In genomic region chr21:39660191-39660590, GRCh38 we compare ENCODE assay signal across 8 cellular contexts. TPM values are rescaled to one million over a fixed set of nuclear protein-coding genes. Genes with fewer than 3 reads are reported as not detected.
DNase-seq lines count a peak whose midpoint lies in the region; ATAC-seq and TF ChIP-seq lines count a peak whose summit lies in the region.

No MANE protein-coding gene starts in this region.

- peak; percentile 60 for DNase-seq in Daoy (ENCODE audit: low read depth)
- DNase-seq in NCI-H2107 treated with DMSO at 0.1 percent for 48 hours (lab: John Stamatoyannopoulos, UW; ENCODE audit: unreplicated experiment) = peak; percentile 27
- DNase-seq in osteoblast (ENCODE audit: insufficient read length, low spot score, missing footprints) = no peak
- no peak for DNase-seq in midbrain (lab: John Stamatoyannopoulos, UW)
- no peak for DNase-seq in NCI-H1436 treated with DMSO at 0.1 percent for 48 hours (lab: John Stamatoyannopoulos, UW)
- DNase-seq in LoVo (ENCODE audit: low spot score) = no peak

- H3K4me1 ChIP-seq in endocrine pancreas (ENCODE audit: control insufficient read depth, insufficient read depth, low read length) = no peaks in the 10 kb centered on the region
- peaks cover 11% of the 10 kb centered on the region for H3K4me1 ChIP-seq in osteoblast (ENCODE audit: insufficient read depth, low read length)

- peak overlapping the region; percentile 82 for H2AFZ ChIP-seq in osteoblast (ENCODE audit: low read length)

- ATAC-seq in GM18907 (IDR thresholded peaks at IDR 0.05; ENCODE audit: unreplicated experiment) = no peak

- H3K36me3 ChIP-seq in endocrine pancreas (ENCODE audit: control insufficient read depth, insufficient read depth, low read length) (no peaks in the 10 kb centered on the region), osteoblast (ENCODE audit: insufficient read depth, low read length) (no peaks in the 10 kb centered on the region)

- TF ChIP-seq CTCF in osteoblast (IDR thresholded peaks at IDR 0.05; ENCODE audit: extremely low read depth, low read depth, low read length) = no peak

- no peak overlapping the region for H3K9ac ChIP-seq in endocrine pancreas (ENCODE audit: control insufficient read depth, insufficient read depth, low read length)

- H3K4me3 ChIP-seq in endocrine pancreas (ENCODE audit: control insufficient read depth, insufficient read depth, low read length) (peak overlapping the region; percentile 44), osteoblast (ENCODE audit: insufficient read depth, low read length) (peak overlapping the region; percentile 53)

- no peaks in the 10 kb centered on the region for H4K20me1 ChIP-seq in osteoblast (ENCODE audit: insufficient read depth, low read length)

- no peaks in the 10 kb centered on the region for H3K9me3 ChIP-seq in endocrine pancreas (ENCODE audit: control insufficient read depth, low read length)
- H3K9me3 ChIP-seq in osteoblast (ENCODE audit: low read depth, low read length) = no peaks in the 10 kb centered on the region

- no peaks in the 10 kb centered on the region for H3K27me3 ChIP-seq in endocrine pancreas (ENCODE audit: control insufficient read depth, insufficient read depth, low read length)
- H3K27me3 ChIP-seq in osteoblast (ENCODE audit: insufficient read depth, low read length) = no peaks in the 10 kb centered on the region

- peak overlapping the region; percentile 74 for H3K4me2 ChIP-seq in osteoblast (ENCODE audit: insufficient read depth, low read length)

- H3K79me2 ChIP-seq in osteoblast (ENCODE audit: insufficient read depth, low read length) = no peaks in the 10 kb centered on the region

- H3K27ac ChIP-seq in osteoblast (ENCODE audit: low read depth, low read length) = no peak overlapping the region

RNA-seq across cellular contexts. Expression of gene B3GALT5, which starts 47.5 kb away (rescaled TPM):
- total RNA-seq in Daoy (2014; rRNA removed; shearing (Covaris generic)) = 0.57 and 1.8 TPM in 2 replicates
- total RNA-seq in osteoblast = under 0.01 TPM in 2 replicates

Comparison
In these comparisons a context has a peak if more than half of its experiments do, and no peak if none do; other contexts are left out.
1. DNase-seq: peak in Daoy (single experiment) and NCI-H2107 treated with DMSO at 0.1 percent for 48 hours (single experiment); none in osteoblast (single experiment), midbrain (single experiment), NCI-H1436 treated with DMSO at 0.1 percent for 48 hours (single experiment) and LoVo (single experiment).